Comparison of ENCODE assay signal across 9 cellular contexts in the genomic region with DNA sequence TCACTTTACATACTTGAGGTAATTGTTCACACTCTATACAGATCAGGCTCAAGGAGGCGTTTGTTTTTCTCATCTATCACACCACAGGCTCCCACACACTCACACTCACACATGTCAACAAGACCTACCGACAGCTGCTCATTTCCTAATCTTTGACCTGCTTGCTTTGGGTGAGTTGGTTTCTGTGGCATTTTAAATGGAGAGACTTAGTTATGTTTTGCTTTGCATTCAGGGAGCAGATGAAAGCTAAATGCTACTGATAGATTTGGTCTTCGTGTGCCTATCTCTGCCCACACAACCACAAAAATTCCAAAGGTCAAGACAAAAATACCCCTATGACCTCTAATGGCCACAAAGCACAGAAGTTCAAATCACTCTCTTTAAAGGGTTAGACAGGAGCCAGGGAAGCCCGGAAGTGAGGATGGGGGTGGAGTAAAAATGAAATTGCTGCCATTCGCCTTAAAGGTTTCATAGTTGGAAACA.
DNase-seq lines count a peak whose midpoint lies in the region; ATAC-seq and TF ChIP-seq lines count a peak whose summit lies in the region.
"Had no signal": no experiment of that assay in that cellular context is flagged by ENCODE, and none has a peak within 500 bp of the region (broad histone marks: within the 10 kb centered on the region; RNA-seq: fewer than 3 reads in every experiment).

No MANE protein-coding gene starts in this region.

- H3K9me3 ChIP-seq in thyroid gland: no peaks in the 10 kb centered on the region

- H3K4me1 ChIP-seq in thyroid gland (peaks cover 5 to 11% of the 10 kb centered on the region in 2 donors), foreskin keratinocyte (no peaks in the 10 kb centered on the region)

- no peak for TF ChIP-seq POLR2A in thyroid gland (IDR thresholded peaks at IDR 0.05)

- TF ChIP-seq CTCF in thyroid gland (IDR thresholded peaks at IDR 0.05): no peak
- TF ChIP-seq CTCF in foreskin keratinocyte (conservative IDR thresholded peaks at IDR 0.05): no peak

- H3K4me3 ChIP-seq in thyroid gland (replicated peaks in 1 of 3): no peak overlapping the region

- peak; percentile 77 for ATAC-seq in HG02885 (IDR thresholded peaks at IDR 0.05; ENCODE audit: poor library complexity, unreplicated experiment)
- no peak for ATAC-seq in foreskin keratinocyte
- ATAC-seq in SK-N-SH treated with all-trans-retinoic acid at 6 μM for 48 hours: no peak

- WGBS in thyroid gland, 2 donors: 65 to 71% methylated on average over 5 of the region's 5 CpGs

- H3K27me3 ChIP-seq in thyroid gland: no peaks in the 10 kb centered on the region
- no peaks in the 10 kb centered on the region for H3K27me3 ChIP-seq in foreskin keratinocyte

- H3K36me3 ChIP-seq in thyroid gland: no peaks in the 10 kb centered on the region

- H3K27ac ChIP-seq in thyroid gland: no peak overlapping the region
- no peak overlapping the region for H3K27ac ChIP-seq in foreskin keratinocyte

- intact Hi-C loops in thyroid gland (cut with DNase I): no loop called here

- peak; percentile 25 for DNase-seq in stimulated activated CD4-positive, alpha-beta T cell treated with anti-CD3 and anti-CD28 coated beads, Interleukin-1b, Interleukin-23, amount 100 ng/mL, for 48 hours
- DNase-seq in stimulated activated CD4-positive, alpha-beta T cell treated with anti-CD3 and anti-CD28 coated beads, Interleukin-4, amount 100 ng/mL, for 1 hour: no peak
- DNase-seq in SW480 (ENCODE audit: low spot score): peak; percentile 94
- no peak for DNase-seq in thyroid gland
- DNase-seq in foreskin keratinocyte: no peak
- no peak for DNase-seq in NCI-H345 treated with DMSO at 0.1 percent for 48 hours (lab: John Stamatoyannopoulos, UW; ENCODE audit: unreplicated experiment)
- DNase-seq: naive B cell had no signal

TF ChIP-seq in SK-N-SH treated with all-trans-retinoic acid at 6 μM for 48 hours, 23 proteins besides CTCF, POLR2A, EP300 and RAD21:
- TF ChIP-seq ZC3H10 (CRISPR knock-in tag; IDR thresholded peaks at IDR 0.05) (no peak), BACH2 (CRISPR knock-in tag; IDR thresholded peaks at IDR 0.05; ENCODE audit: borderline replicate concordance) (no peak), RARB (CRISPR knock-in tag; IDR thresholded peaks at IDR 0.05) (no peak), PATZ1 (CRISPR knock-in tag; IDR thresholded peaks at IDR 0.05; ENCODE audit: borderline replicate concordance) (no peak), CSDC2 (CRISPR knock-in tag; IDR thresholded peaks at IDR 0.05) (no peak), TCF4 (CRISPR knock-in tag; IDR thresholded peaks at IDR 0.05; ENCODE audit: borderline replicate concordance) (no peak), TOX (CRISPR knock-in tag; IDR thresholded peaks at IDR 0.05; ENCODE audit: borderline replicate concordance) (no peak), PPARA (CRISPR knock-in tag; IDR thresholded peaks at IDR 0.05; ENCODE audit: borderline replicate concordance) (no peak), SNAI2 (CRISPR knock-in tag; IDR thresholded peaks at IDR 0.05) (no peak), ZNF70 (CRISPR knock-in tag; IDR thresholded peaks at IDR 0.05) (no peak), ISL1 (CRISPR knock-in tag; IDR thresholded peaks at IDR 0.05) (no peak), GLIS3 (CRISPR knock-in tag; IDR thresholded peaks at IDR 0.05) (no peak), ZFP30 (CRISPR knock-in tag; IDR thresholded peaks at IDR 0.05) (no peak), ESRRG (CRISPR knock-in tag; IDR thresholded peaks at IDR 0.05) (no peak), ZNF8 (CRISPR knock-in tag; IDR thresholded peaks at IDR 0.05) (no peak), OSR1 (CRISPR knock-in tag; IDR thresholded peaks at IDR 0.05) (no peak)
- TF ChIP-seq, protein P1, sequence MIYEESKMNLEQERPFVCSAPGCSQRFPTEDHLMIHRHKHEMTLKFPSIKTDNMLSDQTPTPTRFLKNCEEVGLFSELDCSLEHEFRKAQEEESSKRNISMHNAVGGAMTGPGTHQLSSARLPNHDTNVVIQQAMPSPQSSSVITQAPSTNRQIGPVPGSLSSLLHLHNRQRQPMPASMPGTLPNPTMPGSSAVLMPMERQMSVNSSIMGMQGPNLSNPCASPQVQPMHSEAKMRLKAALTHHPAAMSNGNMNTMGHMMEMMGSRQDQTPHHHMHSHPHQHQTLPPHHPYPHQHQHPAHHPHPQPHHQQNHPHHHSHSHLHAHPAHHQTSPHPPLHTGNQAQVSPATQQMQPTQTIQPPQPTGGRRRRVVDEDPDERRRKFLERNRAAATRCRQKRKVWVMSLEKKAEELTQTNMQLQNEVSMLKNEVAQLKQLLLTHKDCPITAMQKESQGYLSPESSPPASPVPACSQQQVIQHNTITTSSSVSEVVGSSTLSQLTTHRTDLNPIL (CRISPR knock-in tag; IDR thresholded peaks at IDR 0.05; ENCODE audit: low read depth): no peak
- TF ChIP-seq, protein P2, sequence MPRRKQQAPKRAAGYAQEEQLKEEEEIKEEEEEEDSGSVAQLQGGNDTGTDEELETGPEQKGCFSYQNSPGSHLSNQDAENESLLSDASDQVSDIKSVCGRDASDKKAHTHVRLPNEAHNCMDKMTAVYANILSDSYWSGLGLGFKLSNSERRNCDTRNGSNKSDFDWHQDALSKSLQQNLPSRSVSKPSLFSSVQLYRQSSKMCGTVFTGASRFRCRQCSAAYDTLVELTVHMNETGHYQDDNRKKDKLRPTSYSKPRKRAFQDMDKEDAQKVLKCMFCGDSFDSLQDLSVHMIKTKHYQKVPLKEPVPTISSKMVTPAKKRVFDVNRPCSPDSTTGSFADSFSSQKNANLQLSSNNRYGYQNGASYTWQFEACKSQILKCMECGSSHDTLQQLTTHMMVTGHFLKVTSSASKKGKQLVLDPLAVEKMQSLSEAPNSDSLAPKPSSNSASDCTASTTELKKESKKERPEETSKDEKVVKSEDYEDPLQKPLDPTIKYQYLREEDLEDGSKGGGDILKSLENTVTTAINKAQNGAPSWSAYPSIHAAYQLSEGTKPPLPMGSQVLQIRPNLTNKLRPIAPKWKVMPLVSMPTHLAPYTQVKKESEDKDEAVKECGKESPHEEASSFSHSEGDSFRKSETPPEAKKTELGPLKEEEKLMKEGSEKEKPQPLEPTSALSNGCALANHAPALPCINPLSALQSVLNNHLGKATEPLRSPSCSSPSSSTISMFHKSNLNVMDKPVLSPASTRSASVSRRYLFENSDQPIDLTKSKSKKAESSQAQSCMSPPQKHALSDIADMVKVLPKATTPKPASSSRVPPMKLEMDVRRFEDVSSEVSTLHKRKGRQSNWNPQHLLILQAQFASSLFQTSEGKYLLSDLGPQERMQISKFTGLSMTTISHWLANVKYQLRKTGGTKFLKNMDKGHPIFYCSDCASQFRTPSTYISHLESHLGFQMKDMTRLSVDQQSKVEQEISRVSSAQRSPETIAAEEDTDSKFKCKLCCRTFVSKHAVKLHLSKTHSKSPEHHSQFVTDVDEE (CRISPR knock-in tag; IDR thresholded peaks at IDR 0.05): no peak
- TF ChIP-seq, protein P3, sequence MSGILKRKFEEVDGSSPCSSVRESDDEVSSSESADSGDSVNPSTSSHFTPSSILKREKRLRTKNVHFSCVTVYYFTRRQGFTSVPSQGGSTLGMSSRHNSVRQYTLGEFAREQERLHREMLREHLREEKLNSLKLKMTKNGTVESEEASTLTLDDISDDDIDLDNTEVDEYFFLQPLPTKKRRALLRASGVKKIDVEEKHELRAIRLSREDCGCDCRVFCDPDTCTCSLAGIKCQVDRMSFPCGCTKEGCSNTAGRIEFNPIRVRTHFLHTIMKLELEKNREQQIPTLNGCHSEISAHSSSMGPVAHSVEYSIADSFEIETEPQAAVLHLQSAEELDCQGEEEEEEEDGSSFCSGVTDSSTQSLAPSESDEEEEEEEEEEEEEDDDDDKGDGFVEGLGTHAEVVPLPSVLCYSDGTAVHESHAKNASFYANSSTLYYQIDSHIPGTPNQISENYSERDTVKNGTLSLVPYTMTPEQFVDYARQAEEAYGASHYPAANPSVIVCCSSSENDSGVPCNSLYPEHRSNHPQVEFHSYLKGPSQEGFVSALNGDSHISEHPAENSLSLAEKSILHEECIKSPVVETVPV (CRISPR knock-in tag; IDR thresholded peaks at IDR 0.05): no peak
- TF ChIP-seq, protein P4, sequence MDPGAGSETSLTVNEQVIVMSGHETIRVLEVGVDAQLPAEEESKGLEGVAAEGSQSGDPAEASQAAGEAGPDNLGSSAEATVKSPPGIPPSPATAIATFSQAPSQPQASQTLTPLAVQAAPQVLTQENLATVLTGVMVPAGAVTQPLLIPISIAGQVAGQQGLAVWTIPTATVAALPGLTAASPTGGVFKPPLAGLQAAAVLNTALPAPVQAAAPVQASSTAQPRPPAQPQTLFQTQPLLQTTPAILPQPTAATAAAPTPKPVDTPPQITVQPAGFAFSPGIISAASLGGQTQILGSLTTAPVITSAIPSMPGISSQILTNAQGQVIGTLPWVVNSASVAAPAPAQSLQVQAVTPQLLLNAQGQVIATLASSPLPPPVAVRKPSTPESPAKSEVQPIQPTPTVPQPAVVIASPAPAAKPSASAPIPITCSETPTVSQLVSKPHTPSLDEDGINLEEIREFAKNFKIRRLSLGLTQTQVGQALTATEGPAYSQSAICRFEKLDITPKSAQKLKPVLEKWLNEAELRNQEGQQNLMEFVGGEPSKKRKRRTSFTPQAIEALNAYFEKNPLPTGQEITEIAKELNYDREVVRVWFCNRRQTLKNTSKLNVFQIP (CRISPR knock-in tag; IDR thresholded peaks at IDR 0.05; ENCODE audit: borderline replicate concordance, low read depth): no peak

Comparison
In these comparisons a context has a peak if more than half of its experiments do, and no peak if none do; other contexts are left out.
1. DNase-seq: peak in stimulated activated CD4-positive, alpha-beta T cell treated with anti-CD3 and anti-CD28 coated beads, Interleukin-1b, Interleukin-23, amount 100 ng/mL, for 48 hours (single experiment) and SW480 (single experiment); none in stimulated activated CD4-positive, alpha-beta T cell treated with anti-CD3 and anti-CD28 coated beads, Interleukin-4, amount 100 ng/mL, for 1 hour (single experiment), thyroid gland (0 of 2), foreskin keratinocyte (0 of 2) and NCI-H345 treated with DMSO at 0.1 percent for 48 hours (single experiment).